In the genomic region with DNA sequence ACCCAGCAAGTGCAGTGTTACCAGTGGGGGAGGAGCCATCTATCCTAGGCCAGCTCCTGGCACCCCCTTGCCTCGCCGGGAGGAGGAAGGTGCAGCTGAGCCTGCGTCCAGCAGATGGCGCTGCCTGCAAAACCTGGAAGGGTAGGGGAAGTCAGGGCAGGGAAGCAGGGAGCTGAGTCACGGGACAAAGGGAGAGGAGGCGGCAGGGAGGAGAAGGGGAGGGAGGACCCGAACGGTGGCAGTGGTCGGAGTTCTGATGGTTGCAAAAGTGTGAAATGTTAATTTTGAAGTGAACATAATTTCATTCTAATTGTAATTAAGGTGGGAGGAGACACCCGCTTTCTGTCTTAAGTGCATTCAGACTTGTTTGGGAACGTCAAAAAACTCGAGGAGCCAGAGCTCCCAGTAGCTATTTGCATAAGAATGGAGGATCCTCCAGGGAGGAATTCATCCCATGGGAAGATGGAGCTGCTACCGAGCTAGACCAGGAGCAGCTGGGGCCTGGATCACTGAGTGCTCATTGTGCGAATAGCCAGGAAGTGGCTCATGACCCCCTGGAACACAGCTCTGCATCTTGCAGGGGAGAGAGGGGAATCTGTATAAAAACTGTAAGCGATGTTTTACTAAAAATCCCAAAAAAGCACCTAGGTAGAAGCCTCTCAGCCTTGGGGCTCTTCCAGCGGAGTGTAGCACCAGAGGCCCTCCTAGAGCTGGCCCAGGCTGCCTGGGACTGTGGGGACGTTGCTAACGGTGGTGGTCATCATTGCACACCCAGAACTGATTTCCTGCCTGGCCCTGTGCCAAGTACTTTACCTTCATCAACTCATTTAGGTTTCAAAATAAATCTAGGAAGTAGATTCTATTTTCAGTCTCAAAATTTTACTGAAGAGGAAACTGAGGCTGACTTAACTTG, we compare ENCODE assay signal across 1 cellular context.
TF ChIP-seq lines count a peak whose summit lies in the region.

No MANE protein-coding gene starts in this region.

TF ChIP-seq in HEK293, 187 proteins besides CTCF, POLR2A, EP300 and RAD21 (continued from another document and continues in another):
- TF ChIP-seq ZNF335 (tag by site-specific recombination; conservative IDR thresholded peaks at IDR 0.05) = peak; percentile 78
- TF ChIP-seq GLIS1 (tag by site-specific recombination; IDR thresholded peaks at IDR 0.05) = peak; percentile 56
- TF ChIP-seq SP3 (tag by site-specific recombination; IDR thresholded peaks at IDR 0.05) = peak; percentile 63; the same call in 1 of the 2 replicates
- TF ChIP-seq ZBTB17 (tag by site-specific recombination; IDR thresholded peaks at IDR 0.05) = peak; percentile 88
- no peak for TF ChIP-seq ZNF514 (tag by site-specific recombination; IDR thresholded peaks at IDR 0.05)
- peak; percentile 97 for TF ChIP-seq IKZF3 (tag by site-specific recombination; IDR thresholded peaks at IDR 0.05)
- no peak for TF ChIP-seq FEZF1 (tag by site-specific recombination; IDR thresholded peaks at IDR 0.05)
- peak; percentile 58; the same call in 1 of the 2 replicates for TF ChIP-seq KLF8 (tag by site-specific recombination; IDR thresholded peaks at IDR 0.05)
- no peak for TF ChIP-seq ZNF221 (tag by site-specific recombination; IDR thresholded peaks at IDR 0.05; ENCODE audit: borderline replicate concordance)
- no peak for TF ChIP-seq ZNF114 (tag by site-specific recombination; IDR thresholded peaks at IDR 0.05)
- 0 out of 2 replicates have a peak, but pooled peaks have one; percentile 77 for TF ChIP-seq ZNF639 (tag by site-specific recombination; IDR thresholded peaks at IDR 0.05)
- TF ChIP-seq, protein P1, sequence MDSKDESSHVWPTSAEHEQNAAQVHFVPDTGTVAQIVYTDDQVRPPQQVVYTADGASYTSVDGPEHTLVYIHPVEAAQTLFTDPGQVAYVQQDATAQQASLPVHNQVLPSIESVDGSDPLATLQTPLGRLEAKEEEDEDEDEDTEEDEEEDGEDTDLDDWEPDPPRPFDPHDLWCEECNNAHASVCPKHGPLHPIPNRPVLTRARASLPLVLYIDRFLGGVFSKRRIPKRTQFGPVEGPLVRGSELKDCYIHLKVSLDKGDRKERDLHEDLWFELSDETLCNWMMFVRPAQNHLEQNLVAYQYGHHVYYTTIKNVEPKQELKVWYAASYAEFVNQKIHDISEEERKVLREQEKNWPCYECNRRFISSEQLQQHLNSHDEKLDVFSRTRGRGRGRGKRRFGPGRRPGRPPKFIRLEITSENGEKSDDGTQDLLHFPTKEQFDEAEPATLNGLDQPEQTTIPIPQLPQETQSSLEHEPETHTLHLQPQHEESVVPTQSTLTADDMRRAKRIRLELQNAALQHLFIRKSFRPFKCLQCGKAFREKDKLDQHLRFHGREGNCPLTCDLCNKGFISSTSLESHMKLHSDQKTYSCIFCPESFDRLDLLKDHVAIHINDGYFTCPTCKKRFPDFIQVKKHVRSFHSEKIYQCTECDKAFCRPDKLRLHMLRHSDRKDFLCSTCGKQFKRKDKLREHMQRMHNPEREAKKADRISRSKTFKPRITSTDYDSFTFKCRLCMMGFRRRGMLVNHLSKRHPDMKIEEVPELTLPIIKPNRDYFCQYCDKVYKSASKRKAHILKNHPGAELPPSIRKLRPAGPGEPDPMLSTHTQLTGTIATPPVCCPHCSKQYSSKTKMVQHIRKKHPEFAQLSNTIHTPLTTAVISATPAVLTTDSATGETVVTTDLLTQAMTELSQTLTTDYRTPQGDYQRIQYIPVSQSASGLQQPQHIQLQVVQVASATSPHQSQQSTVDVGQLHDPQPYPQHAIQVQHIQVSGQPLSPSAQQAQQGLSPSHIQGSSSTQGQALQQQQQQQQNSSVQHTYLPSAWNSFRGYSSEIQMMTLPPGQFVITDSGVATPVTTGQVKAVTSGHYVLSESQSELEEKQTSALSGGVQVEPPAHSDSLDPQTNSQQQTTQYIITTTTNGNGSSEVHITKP (tag by site-specific recombination; IDR thresholded peaks at IDR 0.05) = peak; percentile 78
- TF ChIP-seq ZNF169 (tag by site-specific recombination; IDR thresholded peaks at IDR 0.05) = no peak
- TF ChIP-seq ZBTB20 (tag by site-specific recombination; IDR thresholded peaks at IDR 0.05) = peak; percentile 83
- no peak for TF ChIP-seq ZNF37A (tag by site-specific recombination; IDR thresholded peaks at IDR 0.05)
- peak; percentile 86 for TF ChIP-seq ZNF580 (tag by site-specific recombination; IDR thresholded peaks at IDR 0.05)
- TF ChIP-seq ZSCAN4 (tag by site-specific recombination; IDR thresholded peaks at IDR 0.05) = no peak
- peak; percentile 92; the same call in 1 of the 2 replicates for TF ChIP-seq ZNF391 (tag by site-specific recombination; IDR thresholded peaks at IDR 0.05; ENCODE audit: borderline replicate concordance, low read depth)
- 0 out of 2 replicates have a peak, but pooled peaks have one; percentile 24 for TF ChIP-seq ZFP69B (tag by site-specific recombination; IDR thresholded peaks at IDR 0.05)
- peak; percentile 48; the same call in 1 of the 2 replicates for TF ChIP-seq ZSCAN30 (tag by site-specific recombination; IDR thresholded peaks at IDR 0.05)
- TF ChIP-seq ZNF501 (tag by site-specific recombination; IDR thresholded peaks at IDR 0.05) = peak; percentile 71; the same call in 1 of the 2 replicates
- TF ChIP-seq ZNF18 (tag by site-specific recombination; IDR thresholded peaks at IDR 0.05) = peak; percentile 61
- no peak for TF ChIP-seq ZNF138 (tag by site-specific recombination; IDR thresholded peaks at IDR 0.05; ENCODE audit: borderline replicate concordance)
- TF ChIP-seq ZNF354C (tag by site-specific recombination; IDR thresholded peaks at IDR 0.05; ENCODE audit: borderline replicate concordance, low read depth) = no peak
- no peak for TF ChIP-seq ZNF157 (tag by site-specific recombination; IDR thresholded peaks at IDR 0.05)
- TF ChIP-seq ZNF624 (tag by site-specific recombination; IDR thresholded peaks at IDR 0.05) = no peak
- no peak for TF ChIP-seq ZNF560 (tag by site-specific recombination; IDR thresholded peaks at IDR 0.05; ENCODE audit: borderline replicate concordance)
- TF ChIP-seq KLF16 (tag by site-specific recombination; IDR thresholded peaks at IDR 0.05) = peak; percentile 43; the same call in 1 of the 2 replicates
- TF ChIP-seq, protein P2, sequence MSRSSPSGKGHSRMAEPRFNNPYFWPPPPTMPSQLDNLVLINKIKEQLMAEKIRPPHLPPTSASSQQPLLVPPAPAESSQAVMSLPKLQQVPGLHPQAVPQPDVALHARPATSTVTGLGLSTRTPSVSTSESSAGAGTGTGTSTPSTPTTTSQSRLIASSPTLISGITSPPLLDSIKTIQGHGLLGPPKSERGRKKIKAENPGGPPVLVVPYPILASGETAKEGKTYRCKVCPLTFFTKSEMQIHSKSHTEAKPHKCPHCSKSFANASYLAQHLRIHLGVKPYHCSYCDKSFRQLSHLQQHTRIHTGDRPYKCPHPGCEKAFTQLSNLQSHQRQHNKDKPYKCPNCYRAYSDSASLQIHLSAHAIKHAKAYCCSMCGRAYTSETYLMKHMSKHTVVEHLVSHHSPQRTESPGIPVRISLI (tag by site-specific recombination; IDR thresholded peaks at IDR 0.05) = no peak; the same call in 1 of the 2 replicates
- no peak; the same call in 1 of the 2 replicates for TF ChIP-seq PRDM1 (tag by site-specific recombination; IDR thresholded peaks at IDR 0.05)
- no peak for TF ChIP-seq ZNF776 (tag by site-specific recombination; IDR thresholded peaks at IDR 0.05; ENCODE audit: borderline replicate concordance)
- peak; percentile 96 for TF ChIP-seq ZBTB48 (tag by site-specific recombination; IDR thresholded peaks at IDR 0.05)
- TF ChIP-seq ZBTB8A (tag by site-specific recombination; IDR thresholded peaks at IDR 0.05) = peak; percentile 61
- TF ChIP-seq ZNF654 (tag by site-specific recombination; IDR thresholded peaks at IDR 0.05; ENCODE audit: low read depth) = peak; percentile 93
- TF ChIP-seq ZNF211 (tag by site-specific recombination; IDR thresholded peaks at IDR 0.05; ENCODE audit: low read depth) = no peak
- peak; percentile 82 for TF ChIP-seq ZNF600 (tag by site-specific recombination; IDR thresholded peaks at IDR 0.05)
- peak; percentile 96 for TF ChIP-seq WT1 (tag by site-specific recombination; IDR thresholded peaks at IDR 0.05)
- no peak for TF ChIP-seq ZNF274 (IDR thresholded peaks at IDR 0.05; ENCODE audit: low read length)
- no peak for TF ChIP-seq ZNF274 (tag by site-specific recombination; IDR thresholded peaks at IDR 0.05; ENCODE audit: borderline replicate concordance)
- peak; percentile 76 for TF ChIP-seq ZEB2 (tag by site-specific recombination; IDR thresholded peaks at IDR 0.05)
- TF ChIP-seq ZNF529 (tag by site-specific recombination; IDR thresholded peaks at IDR 0.05; ENCODE audit: insufficient replicate concordance) = no peak
- peak; percentile 50; the same call in 1 of the 2 replicates for TF ChIP-seq EGR2 (tag by site-specific recombination; IDR thresholded peaks at IDR 0.05; ENCODE audit: low read depth)
- peak; percentile 64; the same call in 1 of the 2 replicates for TF ChIP-seq OSR2 (tag by site-specific recombination; IDR thresholded peaks at IDR 0.05)
- TF ChIP-seq MEIS1 (CRISPR knock-in tag; IDR thresholded peaks at IDR 0.05; ENCODE audit: borderline replicate concordance) = no peak
- TF ChIP-seq, protein P3, sequence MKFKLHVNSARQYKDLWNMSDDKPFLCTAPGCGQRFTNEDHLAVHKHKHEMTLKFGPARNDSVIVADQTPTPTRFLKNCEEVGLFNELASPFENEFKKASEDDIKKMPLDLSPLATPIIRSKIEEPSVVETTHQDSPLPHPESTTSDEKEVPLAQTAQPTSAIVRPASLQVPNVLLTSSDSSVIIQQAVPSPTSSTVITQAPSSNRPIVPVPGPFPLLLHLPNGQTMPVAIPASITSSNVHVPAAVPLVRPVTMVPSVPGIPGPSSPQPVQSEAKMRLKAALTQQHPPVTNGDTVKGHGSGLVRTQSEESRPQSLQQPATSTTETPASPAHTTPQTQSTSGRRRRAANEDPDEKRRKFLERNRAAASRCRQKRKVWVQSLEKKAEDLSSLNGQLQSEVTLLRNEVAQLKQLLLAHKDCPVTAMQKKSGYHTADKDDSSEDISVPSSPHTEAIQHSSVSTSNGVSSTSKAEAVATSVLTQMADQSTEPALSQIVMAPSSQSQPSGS (tag by site-specific recombination; IDR thresholded peaks at IDR 0.05; ENCODE audit: low read depth) = no peak
- TF ChIP-seq ZNF660 (tag by site-specific recombination; IDR thresholded peaks at IDR 0.05) = peak; percentile 52; the same call in 1 of the 2 replicates
- TF ChIP-seq, protein P4, sequence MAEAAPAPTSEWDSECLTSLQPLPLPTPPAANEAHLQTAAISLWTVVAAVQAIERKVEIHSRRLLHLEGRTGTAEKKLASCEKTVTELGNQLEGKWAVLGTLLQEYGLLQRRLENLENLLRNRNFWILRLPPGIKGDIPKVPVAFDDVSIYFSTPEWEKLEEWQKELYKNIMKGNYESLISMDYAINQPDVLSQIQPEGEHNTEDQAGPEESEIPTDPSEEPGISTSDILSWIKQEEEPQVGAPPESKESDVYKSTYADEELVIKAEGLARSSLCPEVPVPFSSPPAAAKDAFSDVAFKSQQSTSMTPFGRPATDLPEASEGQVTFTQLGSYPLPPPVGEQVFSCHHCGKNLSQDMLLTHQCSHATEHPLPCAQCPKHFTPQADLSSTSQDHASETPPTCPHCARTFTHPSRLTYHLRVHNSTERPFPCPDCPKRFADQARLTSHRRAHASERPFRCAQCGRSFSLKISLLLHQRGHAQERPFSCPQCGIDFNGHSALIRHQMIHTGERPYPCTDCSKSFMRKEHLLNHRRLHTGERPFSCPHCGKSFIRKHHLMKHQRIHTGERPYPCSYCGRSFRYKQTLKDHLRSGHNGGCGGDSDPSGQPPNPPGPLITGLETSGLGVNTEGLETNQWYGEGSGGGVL (tag by site-specific recombination; IDR thresholded peaks at IDR 0.05) = peak; percentile 78
- TF ChIP-seq ZNF24 (tag by site-specific recombination; IDR thresholded peaks at IDR 0.05) = peak; percentile 80
- peak; percentile 65 for TF ChIP-seq ZNF629 (tag by site-specific recombination; IDR thresholded peaks at IDR 0.05)
- TF ChIP-seq KLF17 (tag by site-specific recombination; IDR thresholded peaks at IDR 0.05) = peak; percentile 86
- TF ChIP-seq BCL11B (tag by site-specific recombination; IDR thresholded peaks at IDR 0.05; ENCODE audit: low read depth) = no peak
- peak; percentile 93 for TF ChIP-seq ZNF2 (tag by site-specific recombination; IDR thresholded peaks at IDR 0.05)
